In the genomic region with DNA sequence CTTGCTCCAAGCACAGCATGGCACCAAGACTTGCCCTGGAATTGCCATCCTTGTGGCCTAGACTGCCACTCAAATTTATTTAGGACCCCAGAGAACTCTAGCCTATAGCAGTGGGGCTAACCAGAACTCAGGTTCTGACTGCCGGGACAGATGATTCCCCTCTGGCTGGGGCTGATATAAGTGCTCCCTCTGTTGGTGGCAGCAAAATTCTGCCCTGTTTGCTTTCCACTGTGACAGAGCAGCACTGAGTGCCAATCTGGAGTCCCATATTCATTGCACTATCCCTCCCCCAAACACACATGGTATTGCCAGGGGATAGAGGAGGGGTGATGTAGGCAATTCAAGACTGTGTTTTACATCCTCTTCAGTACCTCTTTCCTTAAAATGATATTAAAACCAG, we compare ENCODE assay signal across 25 cellular contexts.
DNase-seq lines count a peak whose midpoint lies in the region; ATAC-seq, FAIRE-seq and TF ChIP-seq lines count a peak whose summit lies in the region.
"Had no signal": no experiment of that assay in that cellular context is flagged by ENCODE, and none has a peak within 500 bp of the region (broad histone marks: within the 10 kb centered on the region; RNA-seq: fewer than 3 reads in every experiment).

No MANE protein-coding gene starts in this region.

- H3F3A ChIP-seq in MM.1S (ENCODE audit: insufficient read depth, low read length), result no peaks in the 10 kb centered on the region

- 71% methylated on average over 1 of the region's 1 CpG for WGBS in K562 (ENCODE audit: insufficient coverage, low coverage, missing lambda C conversion rate)

- H3K27ac ChIP-seq in MM.1S (ENCODE audit: low read length) (no peak overlapping the region), K562 (ENCODE audit: extremely low read depth, low read depth, low read length) (no peak overlapping the region), keratinocyte (ENCODE audit: control insufficient read depth, insufficient read depth, low read length) (no peak overlapping the region)
- H3K27ac ChIP-seq: transverse colon had no signal

- H3K4me2 ChIP-seq in MM.1S (ENCODE audit: low read depth, low read length) (no peak overlapping the region), K562 (ENCODE audit: insufficient read depth, low read length) (no peak overlapping the region), keratinocyte (ENCODE audit: control insufficient read depth, extremely low read depth, insufficient read depth, low read depth, low read length) (no peak overlapping the region)

- BruUV-seq in K562 (replicated peaks; lab: Mats Ljungman, UMichigan), result no TSS peak

- no peaks in the 10 kb centered on the region for H3K9me2 ChIP-seq in MM.1S (replicated peaks; ENCODE audit: insufficient read depth, low read length)

- no peak for TF ChIP-seq POLR2A in K562 (conservative IDR thresholded peaks at IDR 0.05)

- no peaks in the 10 kb centered on the region for H3K4me1 Mint-ChIP-seq in activated T-helper 1 cell treated with anti-CD3 and anti-CD28 coated beads, Interleukin-12 subunit alpha, Interleukin-12 subunit beta, Interleukin-2, Interleukin-4 antibody, amounts not matched to agents 30 ng/mL and 10 ng/mL and 1 ng/mL, durations not matched to agents 14 hours and 24 hours and 36 hours (ENCODE audit: low read depth)
- H3K4me1 Mint-ChIP-seq: activated CD4-positive, alpha-beta T cell treated with anti-CD3 and anti-CD28 coated beads, Interleukin-2, amount 10 ng/mL, durations not matched to agents 7 days and 5 days; T-helper 17 cell had no signal

- DNase-seq in MM.1S, result no peak
- DNase-seq in K562 (ENCODE audit: extremely low read depth in 1 of 4, low spot score in 3 of 4), result no peak
- DNase-seq in keratinocyte (ENCODE audit: low read depth, low spot score), result no peak
- no peak for DNase-seq in activated CD4-positive, alpha-beta T cell treated with anti-CD3 and anti-CD28 coated beads, Interleukin-2, amount 50 U/mL, for 1 hour
- no peak for DNase-seq in activated T-helper 1 cell treated with anti-CD3 and anti-CD28 coated beads, Interleukin-12 subunit alpha, Interleukin-12 subunit beta, Interleukin-2, Interleukin-4 antibody, amounts not matched to agents 30 ng/mL and 10 ng/mL and 1 ng/mL, durations not matched to agents 14 hours and 24 hours and 36 hours (ENCODE audit: low spot score)
- DNase-seq: activated CD4-positive, alpha-beta T cell treated with anti-CD3 and anti-CD28 coated beads, Interleukin-2, amount 10 ng/mL, durations not matched to agents 7 days and 5 days; activated naive CD4-positive, alpha-beta T cell treated with anti-CD3 and anti-CD28 coated beads, Interleukin-2, amount 50 U/mL, for 16 hours; CD4-positive, alpha-beta T cell; central memory CD4-positive, alpha-beta T cell; GF-D8; left cardiac atrium; mesenchymal stem cell; MV-4-11; NCI-H1694 treated with DMSO at 0.1 percent for 48 hours; NCI-H2171 treated with DMSO at 0.1 percent for 48 hours; NCI-H524; occipital lobe; RPMI8226; stimulated activated CD8-positive, alpha-beta memory T cell treated with anti-CD3 and anti-CD28 coated beads, Interleukin-4, amount 100 ng/mL, for 48 hours; T-helper 17 cell; transverse colon had no signal

- dilution Hi-C loops in keratinocyte (cut with MboI; ENCODE audit: extremely low pct_ligation_motif_present, low sequenced_read_pairs), result no loop called here

- POLR2A ChIA-PET in K562 (lab: Yijun Ruan, JAX), result no interaction called here

- H3K4me3 Mint-ChIP-seq in activated T-helper 1 cell treated with anti-CD3 and anti-CD28 coated beads, Interleukin-12 subunit alpha, Interleukin-12 subunit beta, Interleukin-2, Interleukin-4 antibody, amounts not matched to agents 30 ng/mL and 10 ng/mL and 1 ng/mL, durations not matched to agents 14 hours and 24 hours and 36 hours, result no peak overlapping the region
- H3K4me3 Mint-ChIP-seq: activated CD4-positive, alpha-beta T cell treated with anti-CD3 and anti-CD28 coated beads, Interleukin-2, amount 10 ng/mL, durations not matched to agents 7 days and 5 days; CD4-positive, alpha-beta T cell; T-helper 17 cell had no signal

- H3K27me3 Mint-ChIP-seq in activated T-helper 1 cell treated with anti-CD3 and anti-CD28 coated beads, Interleukin-12 subunit alpha, Interleukin-12 subunit beta, Interleukin-2, Interleukin-4 antibody, amounts not matched to agents 30 ng/mL and 10 ng/mL and 1 ng/mL, durations not matched to agents 14 hours and 24 hours and 36 hours (ENCODE audit: insufficient read depth), result no peaks in the 10 kb centered on the region
- H3K27me3 Mint-ChIP-seq: activated CD4-positive, alpha-beta T cell treated with anti-CD3 and anti-CD28 coated beads, Interleukin-2, amount 10 ng/mL, durations not matched to agents 7 days and 5 days; CD4-positive, alpha-beta T cell; T-helper 17 cell had no signal

- ATAC-seq in K562 (peak; percentile 52; the same call in 2 of the 3 replicates), GM18858 (IDR thresholded peaks at IDR 0.05; ENCODE audit: unreplicated experiment) (no peak), GM21576 (IDR thresholded peaks at IDR 0.05; ENCODE audit: unreplicated experiment) (no peak)
- ATAC-seq: left cardiac atrium, T-helper 17 cell had no signal

- no peaks in the 10 kb centered on the region for H3K36me3 Mint-ChIP-seq in activated T-helper 1 cell treated with anti-CD3 and anti-CD28 coated beads, Interleukin-12 subunit alpha, Interleukin-12 subunit beta, Interleukin-2, Interleukin-4 antibody, amounts not matched to agents 30 ng/mL and 10 ng/mL and 1 ng/mL, durations not matched to agents 14 hours and 24 hours and 36 hours (ENCODE audit: low read depth)

- H3K79me2 ChIP-seq in MM.1S (ENCODE audit: low read length), result no peaks in the 10 kb centered on the region
- no peaks in the 10 kb centered on the region for H3K79me2 ChIP-seq in K562 (ENCODE audit: control insufficient read depth, insufficient read depth, low read length)
- H3K79me2 ChIP-seq in keratinocyte (ENCODE audit: control insufficient read depth, insufficient read depth, low read length), result no peaks in the 10 kb centered on the region

- peak in 1 of 2 experiments; percentile 25; a peak in 2 of 4 replicates for TF ChIP-seq RAD21 in K562 (CRISPR knock-in tag; conservative IDR thresholded peaks at IDR 0.05 in 1 of 2, IDR thresholded peaks at IDR 0.05 in 1 of 2)

- no peaks in the 10 kb centered on the region for H3K27me3 ChIP-seq in MM.1S (replicated peaks; ENCODE audit: insufficient read depth, low read length)
- H3K27me3 ChIP-seq in K562 (ENCODE audit: control insufficient read depth in 2 of 2, insufficient read depth in 2 of 2, low read length in 2 of 2), result no peaks in the 10 kb centered on the region
- no peaks in the 10 kb centered on the region for H3K27me3 ChIP-seq in keratinocyte (ENCODE audit: control insufficient read depth, extremely low read depth, insufficient read depth, low read length)
- H3K27me3 ChIP-seq: transverse colon had no signal

- CTCF ChIA-PET in K562 (lab: Yijun Ruan, JAX; ENCODE audit: low intra/inter-chr PET ratio), result no interaction called here

- no peaks in the 10 kb centered on the region for H3K9me3 Mint-ChIP-seq in activated T-helper 1 cell treated with anti-CD3 and anti-CD28 coated beads, Interleukin-12 subunit alpha, Interleukin-12 subunit beta, Interleukin-2, Interleukin-4 antibody, amounts not matched to agents 30 ng/mL and 10 ng/mL and 1 ng/mL, durations not matched to agents 14 hours and 24 hours and 36 hours
- H3K9me3 Mint-ChIP-seq: activated CD4-positive, alpha-beta T cell treated with anti-CD3 and anti-CD28 coated beads, Interleukin-2, amount 10 ng/mL, durations not matched to agents 7 days and 5 days; CD4-positive, alpha-beta T cell had no signal

- in situ Hi-C loops in K562 (cut with MboI), result no loop called here

- H3K27ac Mint-ChIP-seq in activated T-helper 1 cell treated with anti-CD3 and anti-CD28 coated beads, Interleukin-12 subunit alpha, Interleukin-12 subunit beta, Interleukin-2, Interleukin-4 antibody, amounts not matched to agents 30 ng/mL and 10 ng/mL and 1 ng/mL, durations not matched to agents 14 hours and 24 hours and 36 hours, result no peak overlapping the region
- H3K27ac Mint-ChIP-seq: activated CD4-positive, alpha-beta T cell treated with anti-CD3 and anti-CD28 coated beads, Interleukin-2, amount 10 ng/mL, durations not matched to agents 7 days and 5 days; CD4-positive, alpha-beta T cell; T-helper 17 cell had no signal

- H3K9ac ChIP-seq in MM.1S (ENCODE audit: low read length), result no peak overlapping the region
- H3K9ac ChIP-seq in K562 (ENCODE audit: insufficient read depth in 1 of 2, low read depth in 2 of 2, low read length in 2 of 2), result no peak overlapping the region
- no peak overlapping the region for H3K9ac ChIP-seq in keratinocyte (ENCODE audit: control insufficient read depth, extremely low read depth, insufficient read depth, low read length)

- intact Hi-C loops in K562 (cut with micrococcal nuclease), result loop anchor here (1.0 kb wide), 1 partner anchor 1083 kb away; no protein-coding TSS in a partner anchor
- intact Hi-C loops in activated T-helper 1 cell treated with anti-CD3 and anti-CD28 coated beads, Interleukin-12 subunit alpha, Interleukin-12 subunit beta, Interleukin-2, Interleukin-4 antibody, amounts not matched to agents 30 ng/mL and 10 ng/mL and 1 ng/mL, durations not matched to agents 14 hours and 24 hours and 36 hours (cut with micrococcal nuclease), result no loop called here

- peak; percentile 5 for TF ChIP-seq CTCF in GM12873 (IDR thresholded peaks at IDR 0.05; ENCODE audit: insufficient read depth, low read depth, low read length, missing control alignments)
- peak; percentile 8; the same call in 1 of the 2 replicates for TF ChIP-seq CTCF in MM.1S (IDR thresholded peaks at IDR 0.05; ENCODE audit: low read length)
- peak in 1 of 3 experiments; percentile 17; a peak in 1 of 6 replicates for TF ChIP-seq CTCF in K562 (IDR thresholded peaks at IDR 0.05 in 2 of 3, conservative IDR thresholded peaks at IDR 0.05 in 1 of 3; ENCODE audit: insufficient read depth in 2 of 3, low read depth in 1 of 3, low read length in 3 of 3)
- TF ChIP-seq CTCF in keratinocyte (optimal IDR thresholded peaks at IDR 0.05 in 1 of 3, IDR thresholded peaks at IDR 0.05 in 1 of 3, conservative IDR thresholded peaks at IDR 0.05 in 1 of 3; ENCODE audit: extremely low read depth in 1 of 3, insufficient read depth in 2 of 3, low read length in 3 of 3), result peak in 2 of 3 experiments; percentile 23 to 40

- no peak for FAIRE-seq in K562 (lab: Jason Lieb, UNC)
- FAIRE-seq in keratinocyte (lab: Jason Lieb, UNC), result no peak
- FAIRE-seq: GM12891 had no signal

- no peaks in the 10 kb centered on the region for H4K20me1 ChIP-seq in MM.1S (ENCODE audit: insufficient read depth, low read length)
- no peaks in the 10 kb centered on the region for H4K20me1 ChIP-seq in K562 (replicated peaks; ENCODE audit: control insufficient read depth, insufficient read depth, low read length)
- H4K20me1 ChIP-seq in keratinocyte (ENCODE audit: control insufficient read depth, extremely low read depth, insufficient read depth, low read length), result no peaks in the 10 kb centered on the region

- no peaks in the 10 kb centered on the region for H3K4me1 ChIP-seq in MM.1S (ENCODE audit: low read length)
- no peaks in the 10 kb centered on the region for H3K4me1 ChIP-seq in K562 (replicated peaks in 1 of 2; ENCODE audit: control insufficient read depth in 2 of 2, insufficient read depth in 2 of 2, low read length in 2 of 2)
- no peaks in the 10 kb centered on the region for H3K4me1 ChIP-seq in keratinocyte (ENCODE audit: control insufficient read depth, extremely low read depth, insufficient read depth, low read length)
- H3K4me1 ChIP-seq: transverse colon had no signal

- no peak overlapping the region for H3K4me3 ChIP-seq in MM.1S (ENCODE audit: low read length)
- no peak overlapping the region for H3K4me3 ChIP-seq in K562
- H3K4me3 ChIP-seq in keratinocyte (ENCODE audit: control insufficient read depth in 2 of 3, extremely low read depth in 1 of 3, insufficient read depth in 2 of 3, low read depth in 1 of 3, low read length in 3 of 3), result no peak overlapping the region
- H3K4me3 ChIP-seq: transverse colon had no signal

- H3K9me1 ChIP-seq in K562 (ENCODE audit: control insufficient read depth, insufficient read depth, low read length), result no peaks in the 10 kb centered on the region
- H3K9me1 ChIP-seq in keratinocyte (ENCODE audit: control insufficient read depth, extremely low read depth, insufficient read depth, low read length), result no peaks in the 10 kb centered on the region

- H3K36me3 ChIP-seq in MM.1S (replicated peaks; ENCODE audit: insufficient read depth, low read length), result no peaks in the 10 kb centered on the region
- H3K36me3 ChIP-seq in K562 (ENCODE audit: control insufficient read depth, insufficient read depth, low read length), result no peaks in the 10 kb centered on the region
- no peaks in the 10 kb centered on the region for H3K36me3 ChIP-seq in keratinocyte (ENCODE audit: control insufficient read depth in 2 of 2, extremely low read depth in 1 of 2, insufficient read depth in 2 of 2, low read length in 2 of 2)
- H3K36me3 ChIP-seq: transverse colon had no signal

- H2AFZ ChIP-seq in MM.1S (ENCODE audit: low read length), result no peak overlapping the region
- H2AFZ ChIP-seq in K562 (ENCODE audit: low read depth, low read length), result no peak overlapping the region
- no peak overlapping the region for H2AFZ ChIP-seq in keratinocyte (ENCODE audit: control insufficient read depth, low read length)

- no peak for TF ChIP-seq EP300 in K562 (IDR thresholded peaks at IDR 0.05; ENCODE audit: low read length)

- H3K9me3 ChIP-seq in MM.1S (replicated peaks; ENCODE audit: insufficient read depth, low read length) (no peaks in the 10 kb centered on the region), K562 (replicated peaks; ENCODE audit: control insufficient read depth, insufficient read depth, low read depth, low read length) (no peaks in the 10 kb centered on the region), keratinocyte (ENCODE audit: control insufficient read depth, low read depth, low read length) (no peaks in the 10 kb centered on the region)
- H3K9me3 ChIP-seq: transverse colon had no signal
